In genomic region chr20:46364670-46365482, GRCh38 we compare ENCODE assay signal across 8 cellular contexts. TPM values are rescaled to one million over a fixed set of nuclear protein-coding genes. Genes with fewer than 3 reads are reported as not detected.
DNase-seq lines count a peak whose midpoint lies in the region; ATAC-seq and TF ChIP-seq lines count a peak whose summit lies in the region.

No MANE protein-coding gene starts in this region.

- ATAC-seq in HG03097 (IDR thresholded peaks at IDR 0.05; ENCODE audit: low FRiP score, unreplicated experiment) = no peak

- H3K9ac ChIP-seq in mesenchymal stem cell (ENCODE audit: low read length) = peak overlapping the region; percentile 97

- H3K14ac ChIP-seq in mesenchymal stem cell (ENCODE audit: low read length in 2 of 2) = no peak overlapping the region

- H2AFZ ChIP-seq in mesenchymal stem cell (ENCODE audit: low read depth, low read length) = peak overlapping the region; percentile 80

- CTCF ChIA-PET in activated naive CD4-positive, alpha-beta T cell treated with anti-CD3 and anti-CD28 coated beads for 36 hours (lab: Charles Lee) = interaction anchor here (0.6 to 2.2 kb wide), 5 partner anchors 16 to 58 kb away, joined by 3 to 16 read pairs (median 3); partner anchors contain the start of gene ELMO2

- H3K4me2 ChIP-seq in mesenchymal stem cell (ENCODE audit: low read length, poor library complexity, severe bottlenecking) = peak overlapping the region; percentile 75

- H2AK5ac ChIP-seq in mesenchymal stem cell (ENCODE audit: low read length, severe bottlenecking) = no peak overlapping the region

- peak overlapping the region; percentile 94 for H3K4me3 ChIP-seq in brain microvascular endothelial cell (ENCODE audit: low read depth, low read length)
- H3K4me3 ChIP-seq in mesenchymal stem cell (ENCODE audit: insufficient read depth in 1 of 2, low read depth in 1 of 2, low read length in 2 of 2) = peak overlapping the region; percentile 62 to 90

- peak overlapping the region in 1 of 2 experiments; percentile 46 for H3K18ac ChIP-seq in mesenchymal stem cell (ENCODE audit: low read depth in 1 of 2, low read length in 2 of 2)

- in situ Hi-C loops in brain microvascular endothelial cell (cut with HindIII; ENCODE audit: low pct_ligation_motif_present, low sequenced_read_pairs) = no loop called here

- H3K27ac ChIP-seq in brain microvascular endothelial cell (peak overlapping the region; percentile 100), mesenchymal stem cell (ENCODE audit: low read length, poor library complexity, severe bottlenecking) (peak overlapping the region; percentile 8)

- no peak overlapping the region for H2BK15ac ChIP-seq in mesenchymal stem cell (ENCODE audit: low read depth, poor library complexity, severe bottlenecking)

- 68% methylated on average over 8 of the region's 10 CpGs for WGBS in mesenchymal stem cell

- H4K8ac ChIP-seq in mesenchymal stem cell (ENCODE audit: low read length) = peak overlapping the region; percentile 73

- H3K36me3 ChIP-seq in brain microvascular endothelial cell (replicated peaks) (peaks cover 35% of the 10 kb centered on the region), mesenchymal stem cell (ENCODE audit: control insufficient read depth in 1 of 2, insufficient read depth in 2 of 2, low read depth in 1 of 2, low read length in 2 of 2) (peaks cover 46 to 64% of the 10 kb centered on the region in 2 experiments)

- peak overlapping the region; percentile 39 for H2BK5ac ChIP-seq in mesenchymal stem cell (ENCODE audit: low read depth, low read length, poor library complexity, severe bottlenecking)

- H3K4me1 ChIP-seq in mesenchymal stem cell (ENCODE audit: control insufficient read depth, insufficient read depth, low read depth, low read length) = peaks cover 11% of the 10 kb centered on the region

- H2BK120ac ChIP-seq in mesenchymal stem cell (ENCODE audit: low read depth, low read length) = no peak overlapping the region

- H3K27me3 ChIP-seq in brain microvascular endothelial cell (replicated peaks) (no peaks in the 10 kb centered on the region), mesenchymal stem cell (ENCODE audit: control insufficient read depth in 1 of 2, insufficient read depth in 1 of 2, low read length in 2 of 2) (no peaks in the 10 kb centered on the region)

- H3K4me3 Mint-ChIP-seq in activated naive CD4-positive, alpha-beta T cell treated with anti-CD3 and anti-CD28 coated beads for 36 hours = peak overlapping the region; percentile 88
- peak overlapping the region; percentile 94 for H3K4me3 Mint-ChIP-seq in type B pancreatic cell

- no peaks in the 10 kb centered on the region for H3K9me3 Mint-ChIP-seq in activated naive CD4-positive, alpha-beta T cell treated with anti-CD3 and anti-CD28 coated beads for 36 hours
- H3K9me3 Mint-ChIP-seq in type B pancreatic cell = no peaks in the 10 kb centered on the region

- peak overlapping the region in 1 of 2 experiments; percentile 16 for H2BK12ac ChIP-seq in mesenchymal stem cell (ENCODE audit: low read length in 2 of 2)

- H3K23ac ChIP-seq in mesenchymal stem cell (ENCODE audit: low read length in 2 of 2) = no peak overlapping the region

- H3K36me3 Mint-ChIP-seq in activated naive CD4-positive, alpha-beta T cell treated with anti-CD3 and anti-CD28 coated beads for 36 hours (ENCODE audit: low read depth) = peaks cover 33% of the 10 kb centered on the region
- peaks cover 27% of the 10 kb centered on the region for H3K36me3 Mint-ChIP-seq in type B pancreatic cell

- peak overlapping the region in 1 of 2 experiments; percentile 33 for H3K4ac ChIP-seq in mesenchymal stem cell (ENCODE audit: low read depth in 1 of 2, low read length in 2 of 2)

- peak overlapping the region; percentile 10 for H4K91ac ChIP-seq in mesenchymal stem cell (ENCODE audit: low read length)

- no peak for TF ChIP-seq CTCF in brain microvascular endothelial cell (IDR thresholded peaks at IDR 0.05; ENCODE audit: low read depth, low read length, missing control alignments)
- no peak for TF ChIP-seq CTCF in type B pancreatic cell (conservative IDR thresholded peaks at IDR 0.05)

- intact Hi-C loops in activated naive CD4-positive, alpha-beta T cell treated with anti-CD3 and anti-CD28 coated beads for 36 hours (cut with micrococcal nuclease) = loop anchor here (1.0 to 5.0 kb wide), 3 partner anchors 36 to 322 kb away; partner anchors contain the start of genes ELMO2 and TP53RK

- no peaks in the 10 kb centered on the region for H3K27me3 Mint-ChIP-seq in activated naive CD4-positive, alpha-beta T cell treated with anti-CD3 and anti-CD28 coated beads for 36 hours (ENCODE audit: low read depth)
- no peaks in the 10 kb centered on the region for H3K27me3 Mint-ChIP-seq in type B pancreatic cell

- H3K4me1 Mint-ChIP-seq in activated naive CD4-positive, alpha-beta T cell treated with anti-CD3 and anti-CD28 coated beads for 36 hours (ENCODE audit: low read depth) = peaks cover 78% of the 10 kb centered on the region
- peaks cover 31% of the 10 kb centered on the region for H3K4me1 Mint-ChIP-seq in type B pancreatic cell (ENCODE audit: unreplicated experiment)

- peak overlapping the region; percentile 86 for H3K27ac Mint-ChIP-seq in activated naive CD4-positive, alpha-beta T cell treated with anti-CD3 and anti-CD28 coated beads for 36 hours
- peak overlapping the region; percentile 92 for H3K27ac Mint-ChIP-seq in type B pancreatic cell

- no peak for DNase-seq in activated naive CD4-positive, alpha-beta T cell treated with anti-CD3 and anti-CD28 coated beads for 36 hours
- no peak for DNase-seq in activated naive CD4-positive, alpha-beta T cell treated with Interleukin-2 at 50 U/mL for 16 hours
- DNase-seq in brain microvascular endothelial cell (no peak), mesenchymal stem cell (peak; percentile 12), type B pancreatic cell (ENCODE audit: extremely low spot score, unreplicated experiment) (no peak)
- DNase-seq in activated CD8-positive, alpha-beta memory T cell treated with anti-CD3 and anti-CD28 coated beads, Interleukin-2, amount 50 U/mL, for 4 hours = no peak
- no peak for DNase-seq in stimulated activated CD4-positive, alpha-beta T cell treated with anti-CD3 and anti-CD28 coated beads, Interleukin-4, amount 100 ng/mL, for 24 hours

- H3K9me3 ChIP-seq in mesenchymal stem cell (ENCODE audit: control insufficient read depth, low read length) = no peaks in the 10 kb centered on the region

- H3K79me1 ChIP-seq in mesenchymal stem cell (replicated peaks; ENCODE audit: low read length, poor library complexity, severe bottlenecking) = peaks cover 26% of the 10 kb centered on the region

RNA-seq across cellular contexts. Expression of gene ELMO2, which starts 41.5 kb away (rescaled TPM):
- total RNA-seq in activated naive CD4-positive, alpha-beta T cell treated with anti-CD3 and anti-CD28 coated beads for 36 hours = 10 to 100 TPM; 76.8 to 81.0 TPM
- 31.9 TPM for polyA plus RNA-seq in mesenchymal stem cell (2013, experiment 1 of 2)
- 31.5 TPM for polyA plus RNA-seq in mesenchymal stem cell (2013, experiment 2 of 2)
- total RNA-seq in type B pancreatic cell (ENCODE audit: low replicate concordance) = 35.1 and 49.1 TPM in 2 replicates

RNA-seq across cellular contexts. Expression of gene CDH22, which starts 56.6 kb away (rescaled TPM):
- total RNA-seq in activated naive CD4-positive, alpha-beta T cell treated with anti-CD3 and anti-CD28 coated beads for 36 hours = under 1 TPM in 1 of 2 experiments, not detected in 1; 0.07 TPM
- not detected for polyA plus RNA-seq in mesenchymal stem cell (2013, experiment 1 of 2)
- not detected for polyA plus RNA-seq in mesenchymal stem cell (2013, experiment 2 of 2)
- total RNA-seq in type B pancreatic cell (ENCODE audit: low replicate concordance) = 1.3 and 1.8 TPM in 2 replicates
